1 cellular context compared by ENCODE assay signal in genomic region chr19:18506101-18506534, GRCh38.
A peak's percentile ranks its signal among the peaks of the same experiment; 100 is the strongest.
TF ChIP-seq lines count a peak whose summit lies in the region.

No MANE protein-coding gene starts in this region.

TF ChIP-seq in HEK293, 187 proteins besides CTCF, POLR2A, EP300 and RAD21 (continued from another document):
- TF ChIP-seq PRDM4 (tag by site-specific recombination; IDR thresholded peaks at IDR 0.05) (no peak), ZBTB49 (tag by site-specific recombination; IDR thresholded peaks at IDR 0.05; ENCODE audit: low read depth) (no peak), ZNF157 (tag by site-specific recombination; IDR thresholded peaks at IDR 0.05) (no peak), ZNF10 (tag by site-specific recombination; IDR thresholded peaks at IDR 0.05) (no peak), PRDM10 (tag by site-specific recombination; IDR thresholded peaks at IDR 0.05) (no peak), ZNF132 (tag by site-specific recombination; IDR thresholded peaks at IDR 0.05; ENCODE audit: borderline replicate concordance) (no peak), ZNF580 (tag by site-specific recombination; IDR thresholded peaks at IDR 0.05) (no peak), ZNF777 (tag by site-specific recombination; IDR thresholded peaks at IDR 0.05; ENCODE audit: borderline replicate concordance) (no peak), ZNF19 (tag by site-specific recombination; IDR thresholded peaks at IDR 0.05; ENCODE audit: low read depth) (no peak), ZNF549 (tag by site-specific recombination; IDR thresholded peaks at IDR 0.05) (no peak), ZNF776 (tag by site-specific recombination; IDR thresholded peaks at IDR 0.05; ENCODE audit: borderline replicate concordance) (no peak), ZNF221 (tag by site-specific recombination; IDR thresholded peaks at IDR 0.05; ENCODE audit: borderline replicate concordance) (no peak), ZNF223 (tag by site-specific recombination; IDR thresholded peaks at IDR 0.05) (peak; percentile 69; the same call in 1 of the 2 replicates), ZIC2 (tag by site-specific recombination; IDR thresholded peaks at IDR 0.05) (peak; percentile 82), GLIS1 (tag by site-specific recombination; IDR thresholded peaks at IDR 0.05) (peak; percentile 56; the same call in 1 of the 2 replicates), ZNF76 (tag by site-specific recombination; IDR thresholded peaks at IDR 0.05; ENCODE audit: borderline replicate concordance, low read depth) (no peak), ZNF510 (tag by site-specific recombination; IDR thresholded peaks at IDR 0.05; ENCODE audit: insufficient replicate concordance) (no peak)
